1 cellular context compared by ENCODE assay signal in the genomic region with DNA sequence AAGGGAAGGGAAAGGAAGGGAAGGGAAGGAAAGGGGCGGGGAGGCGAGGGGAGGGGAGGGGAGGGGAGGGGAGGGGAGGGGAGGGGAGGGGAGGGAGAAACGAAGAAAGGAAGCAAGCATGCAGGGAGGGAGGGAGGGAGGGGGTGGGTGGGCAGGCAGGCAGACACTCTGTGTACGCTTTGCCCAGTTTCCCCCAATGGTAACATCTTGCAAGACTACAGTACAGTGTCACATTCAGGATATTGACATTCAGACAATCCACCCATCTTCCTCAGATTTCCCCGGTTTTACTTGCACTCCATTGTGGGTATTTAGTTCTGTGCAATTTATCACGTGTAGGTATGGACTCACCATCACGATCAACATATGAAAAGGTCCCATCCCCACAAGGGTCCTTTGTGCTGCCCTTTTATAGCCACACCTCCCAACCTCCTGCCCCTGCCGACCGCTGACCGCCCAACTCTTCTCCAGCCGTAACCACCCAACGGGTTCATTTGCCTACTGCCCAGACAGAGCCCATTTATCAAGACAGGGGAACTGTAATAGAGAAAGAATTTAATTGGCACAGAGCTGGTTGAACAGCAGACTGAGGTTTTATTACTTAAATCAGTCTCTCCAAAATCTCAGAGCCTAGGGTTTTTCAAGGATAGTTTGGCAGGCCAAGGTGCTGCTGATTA.
A peak's percentile ranks its signal among the peaks of the same experiment; 100 is the strongest.
TF ChIP-seq lines count a peak whose summit lies in the region.

No MANE protein-coding gene starts in this region.

TF ChIP-seq in HepG2, 621 proteins besides CTCF, POLR2A, EP300 and RAD21 (continued from another document):
- 0 out of 2 replicates have a peak, but pooled peaks have one; percentile 25 for TF ChIP-seq ZMYM4 (CRISPR knock-in tag; IDR thresholded peaks at IDR 0.05)
